9 cellular contexts compared by ENCODE assay signal in the genomic region with DNA sequence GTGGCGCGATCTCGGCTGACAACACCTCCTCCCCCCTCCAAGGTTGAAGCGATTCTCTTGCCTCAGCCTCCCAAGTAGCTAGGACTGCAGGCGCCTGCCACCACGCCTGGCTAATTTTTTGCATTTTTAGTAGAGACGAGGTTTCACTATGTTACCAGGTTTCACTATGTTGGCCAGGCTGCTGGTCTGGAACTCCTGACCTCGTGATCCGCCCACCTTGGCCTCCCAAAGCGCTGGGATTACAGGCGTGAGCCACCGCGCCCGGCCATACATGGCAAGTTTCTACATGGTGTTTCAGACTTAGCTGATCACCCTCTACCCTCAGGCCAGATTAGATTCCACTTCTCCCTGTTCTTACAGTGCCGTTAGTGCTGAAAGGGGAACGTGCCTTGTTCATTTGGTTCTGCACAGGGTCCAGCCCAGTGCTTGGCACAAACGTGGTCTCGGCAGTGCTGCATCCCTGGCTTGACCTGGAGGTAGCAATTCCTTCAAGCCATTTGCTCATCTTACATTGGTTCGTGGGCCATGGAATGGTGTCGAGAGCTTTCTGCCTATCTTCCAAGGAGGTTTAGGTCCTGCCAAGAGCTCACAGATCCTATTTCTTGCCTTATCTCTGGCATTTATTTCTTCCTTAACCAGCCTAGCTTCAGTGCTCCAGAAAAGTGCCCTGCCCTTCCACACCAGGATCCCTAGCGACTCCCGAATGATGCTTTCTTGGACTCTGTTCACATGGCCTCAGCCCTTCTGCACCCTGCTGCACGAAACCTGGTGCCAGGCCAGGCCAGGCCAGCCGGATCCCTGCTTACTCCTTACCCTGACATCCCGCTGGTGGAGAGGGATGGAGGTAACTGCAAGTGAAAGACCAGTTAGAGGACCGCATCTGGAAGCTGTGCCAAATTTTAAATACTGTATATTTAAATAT. TPM values are rescaled to one million over a fixed set of nuclear protein-coding genes. Genes with fewer than 3 reads are reported as not detected.
DNase-seq lines count a peak whose midpoint lies in the region; ATAC-seq, FAIRE-seq and TF ChIP-seq lines count a peak whose summit lies in the region.
"Had no signal": no experiment of that assay in that cellular context is flagged by ENCODE, and none has a peak within 500 bp of the region (broad histone marks: within the 10 kb centered on the region; RNA-seq: fewer than 3 reads in every experiment).

No MANE protein-coding gene starts in this region.

- in situ Hi-C loops in GM12878 (cut with MboI): loop anchor here (5.0 kb wide), 2 partner anchors 38 to 98 kb away; no protein-coding TSS in a partner anchor

- POLR2A ChIA-PET in GM12878 (lab: Charles Lee): interaction anchor here (0.6 to 9.0 kb wide), 12 partner anchors 12 to 332 kb away, joined by 3 to 161 read pairs (median 5); a partner anchor contains a TSS

- H3K4me3 Mint-ChIP-seq in natural killer cell: peak overlapping the region; percentile 63

- peak; percentile 44 for TF ChIP-seq POLR2A in GM19193 (IDR thresholded peaks at IDR 0.05; ENCODE audit: extremely low read depth, insufficient read depth, insufficient read length)
- TF ChIP-seq POLR2A in GM12878 (IDR thresholded peaks at IDR 0.05; ENCODE audit: low read depth, low read length): no peak; the same call in none of the 2 replicates

- ATAC-seq in GM12878: no peak
- no peak for ATAC-seq in natural killer cell
- no peak for ATAC-seq in HG03460 (IDR thresholded peaks at IDR 0.05; ENCODE audit: unreplicated experiment)

- TF ChIP-seq RAD21 in GM12878 (IDR thresholded peaks at IDR 0.05; ENCODE audit: insufficient read depth, low read depth, low read length): no peak

- 0 out of 2 replicates have a peak overlapping the region, but pooled peaks have one; percentile 78 for H3K4me2 ChIP-seq in BLaER1
- 0 out of 2 replicates have a peak overlapping the region, but pooled peaks have one; percentile 4 for H3K4me2 ChIP-seq in GM12878 (ENCODE audit: control insufficient read depth, insufficient read depth)

- SMC1A ChIA-PET in GM12878 (lab: Charles Lee; ENCODE audit: uncharacterized antibody, unreplicated experiment): interaction anchor here (1.1 to 6.7 kb wide), 9 partner anchors 14 to 106 kb away, joined by 3 to 64 read pairs (median 5); a partner anchor contains a TSS

- H3K27ac ChIP-seq in BLaER1 (no peak overlapping the region), GM12878 (ENCODE audit: control insufficient read depth, insufficient read depth) (no peak overlapping the region)

- H3K4me3 ChIP-seq in BLaER1 (no peak overlapping the region), GM12878 (no peak overlapping the region)
- H3K4me3 ChIP-seq: coronary artery had no signal

- H2AFZ ChIP-seq in GM12878 (ENCODE audit: control insufficient read depth, low read depth, low read length): no peak overlapping the region

- no TSS peak for BruUV-seq in GM12878 (replicated peaks; lab: Mats Ljungman, UMichigan)

- no peak for DNase-seq in GM12878 (ENCODE audit: low read depth, low spot score)
- no peak for DNase-seq in natural killer cell
- DNase-seq in mucosa of gallbladder (ENCODE audit: low spot score): no peak
- DNase-seq in HuH-7.5 (ENCODE audit: low spot score): no peak
- DNase-seq: NCI-H2029 treated with DMSO at 0.1 percent for 48 hours had no signal

- H3K27me3 ChIP-seq in BLaER1 (no peaks in the 10 kb centered on the region), GM12878 (replicated peaks in 1 of 2; ENCODE audit: control insufficient read depth in 2 of 2, insufficient read depth in 2 of 2, low read length in 1 of 2) (no peaks in the 10 kb centered on the region)

- H3K36me3 ChIP-seq in BLaER1: peaks cover 31% of the 10 kb centered on the region
- peaks cover 20 to 27% of the 10 kb centered on the region in 2 experiments; a peak in 3 of 4 replicates for H3K36me3 ChIP-seq in GM12878 (ENCODE audit: control insufficient read depth in 2 of 2, insufficient read depth in 2 of 2, low read length in 1 of 2)

- peaks cover 53% of the 10 kb centered on the region for H3K4me1 ChIP-seq in BLaER1
- peaks cover 27% of the 10 kb centered on the region for H3K4me1 ChIP-seq in GM12878 (ENCODE audit: control insufficient read depth, insufficient read depth, low read length)

- RAD21 ChIA-PET in GM12878 (lab: Charles Lee; ENCODE audit: unreplicated experiment): interaction anchor here (0.6 to 6.5 kb wide), 13 partner anchors 14 to 105 kb away, joined by 3 to 117 read pairs (median 8); a partner anchor contains a TSS

- WGBS in GM12878 (ENCODE audit: insufficient coverage, insufficient replicate concordance, low lambda C conversion rate, missing lambda C conversion rate): 68% methylated on average over 26 of the region's 26 CpGs

- H3K27ac Mint-ChIP-seq in natural killer cell: peak overlapping the region; percentile 100

- H3K27me3 Mint-ChIP-seq in natural killer cell (ENCODE audit: low read depth in 2 of 2): peaks cover 8 to 9% of the 10 kb centered on the region in 2 donors

- peaks cover 20% of the 10 kb centered on the region for H3K36me3 Mint-ChIP-seq in natural killer cell

- peaks cover 57 to 59% of the 10 kb centered on the region in 2 donors for H3K4me1 Mint-ChIP-seq in natural killer cell

- TF ChIP-seq CTCF in GM12878 (IDR thresholded peaks at IDR 0.05 in 2 of 3, conservative IDR thresholded peaks at IDR 0.05 in 1 of 3; ENCODE audit: control insufficient read depth in 2 of 3, extremely low read depth in 1 of 3, insufficient read depth in 1 of 3, low read depth in 3 of 3, low read length in 3 of 3) (no peak), natural killer cell (IDR thresholded peaks at IDR 0.05) (no peak)

- no peaks in the 10 kb centered on the region for H3K9me3 ChIP-seq in BLaER1
- no peaks in the 10 kb centered on the region for H3K9me3 ChIP-seq in GM12878 (replicated peaks; ENCODE audit: control insufficient read depth, insufficient read depth, low read length)

- no peak overlapping the region for H3K9ac ChIP-seq in BLaER1
- H3K9ac ChIP-seq in GM12878 (ENCODE audit: control insufficient read depth, insufficient read depth, low read length): no peak overlapping the region

- H3K79me2 ChIP-seq in GM12878 (ENCODE audit: control insufficient read depth, insufficient read depth, low read length): no peaks in the 10 kb centered on the region

- TF ChIP-seq EP300 in GM12878 (IDR thresholded peaks at IDR 0.05; ENCODE audit: borderline replicate concordance in 1 of 2, control insufficient read depth in 1 of 2, low read depth in 2 of 2, low read length in 2 of 2): no peak

- no peak for FAIRE-seq in GM12878 (lab: Jason Lieb, UNC)

- intact Hi-C loops in GM12878 (cut with micrococcal nuclease; ENCODE audit: unreplicated experiment): loop anchor here (5.0 kb wide), 2 partner anchors 53 to 88 kb away; no protein-coding TSS in a partner anchor
- intact Hi-C loops in natural killer cell (cut with micrococcal nuclease): no loop called here

- H3K9me3 Mint-ChIP-seq in natural killer cell: peaks cover 0 to 4% of the 10 kb centered on the region in 2 donors

- CTCF ChIA-PET in GM12878 (lab: Yijun Ruan, JAX): interaction anchor here (0.8 to 5.0 kb wide), 9 partner anchors 22 to 669 kb away, joined by 3 to 56 read pairs (median 14); a partner anchor contains a TSS

- H4K20me1 ChIP-seq in BLaER1: no peaks in the 10 kb centered on the region
- H4K20me1 ChIP-seq in GM12878 (ENCODE audit: control insufficient read depth, insufficient read depth): no peaks in the 10 kb centered on the region; the same call in 1 of the 2 replicates

RNA-seq across cellular contexts. Expression of a gene that starts 14.8 kb away (rescaled TPM):
- total RNA-seq in GM12878 (2013; cell fraction: nucleolus; rRNA removed): 53.6 and 56.5 TPM in 2 replicates
- 125 and 134 TPM in 2 replicates for total RNA-seq in GM12878 (2014; rRNA removed)
- total RNA-seq in GM12878 (2014; rRNA removed; fragmentation: Illumina TruSeq; extraction: Trizol): 101 and 109 TPM in 2 replicates
- total RNA-seq in GM12878 (2021): 140 and 141 TPM in 2 replicates
- 54.5 TPM for polyA plus RNA-seq in GM12878 (2011; ENCODE audit: low read depth)
- 24.7 and 52.7 TPM in 2 replicates for polyA plus RNA-seq in GM12878 (2011; rRNA removed)
- polyA plus RNA-seq in GM12878 (2011; cell fraction: cytosol; rRNA removed): 78.6 and 120 TPM in 2 replicates
- polyA plus RNA-seq in GM12878 (2011; cell fraction: nucleus; rRNA removed): 223 and 238 TPM in 2 replicates
- polyA plus RNA-seq in GM12878 (2012): 66.2 and 89.3 TPM in 2 replicates
- polyA plus RNA-seq in GM12878 (2014; fragmentation: Illumina TruSeq; extraction: Trizol): 89.9 and 149 TPM in 2 replicates
- polyA plus RNA-seq in GM12878 (2014; fragmentation: Nextera tagmentation; extraction: Ambion mirVana): 100 to 1,000 TPM; 107 to 121 TPM
- polyA plus RNA-seq in GM12878 (2014; rRNA removed): 81.5 and 106 TPM in 2 replicates
- polyA plus RNA-seq in GM12878 (2016; fragmentation: Nextera tagmentation; extraction: Ambion mirVana): 100 to 1,000 TPM; 187 to 209 TPM
- polyA minus RNA-seq in GM12878 (2011; rRNA and poly(A)+ RNA removed): 42.4 and 65.7 TPM in 2 replicates
- 20.8 and 32.3 TPM in 2 replicates for polyA minus RNA-seq in GM12878 (2011; cell fraction: cytosol; rRNA and poly(A)+ RNA removed)
- 70.2 and 122 TPM in 2 replicates for polyA minus RNA-seq in GM12878 (2011; cell fraction: nucleus; rRNA and poly(A)+ RNA removed)
- total RNA-seq in natural killer cell: 1 to 10 TPM; 2.1 to 4.8 (median 4.1) TPM
- total RNA-seq in mucosa of gallbladder: 1.9 TPM

RNA-seq across cellular contexts. Expression of a gene that starts 22.7 kb away (rescaled TPM):
- total RNA-seq in GM12878 (2013; cell fraction: nucleolus; rRNA removed): 125 and 136 TPM in 2 replicates
- total RNA-seq in GM12878 (2014; rRNA removed) (13.9 and 14.6 TPM in 2 replicates), GM12878 (2014; rRNA removed; fragmentation: Illumina TruSeq; extraction: Trizol) (9.9 and 12.3 TPM in 2 replicates), GM12878 (2021) (40.7 and 45.7 TPM in 2 replicates), natural killer cell (100 to 1,000 TPM; 192 to 251 (median 237) TPM), mucosa of gallbladder (66.3 TPM)
- 16.0 TPM for polyA plus RNA-seq in GM12878 (2011; ENCODE audit: low read depth)
- polyA plus RNA-seq in GM12878 (2011; rRNA removed) (16.9 and 26.5 TPM in 2 replicates), GM12878 (2014; fragmentation: Illumina TruSeq; extraction: Trizol) (25.5 and 26.4 TPM in 2 replicates), GM12878 (2014; fragmentation: Nextera tagmentation; extraction: Ambion mirVana) (1 to 10 TPM; 6.6 to 7.0 TPM), GM12878 (2014; rRNA removed) (23.5 and 30.2 TPM in 2 replicates), GM12878 (2016; fragmentation: Nextera tagmentation; extraction: Ambion mirVana) (10 to 100 TPM; 27.5 to 28.5 TPM)
- polyA plus RNA-seq in GM12878 (2011; cell fraction: cytosol; rRNA removed): 23.3 and 39.5 TPM in 2 replicates
- 259 and 294 TPM in 2 replicates for polyA plus RNA-seq in GM12878 (2011; cell fraction: nucleus; rRNA removed)
- 34.3 and 34.5 TPM in 2 replicates for polyA plus RNA-seq in GM12878 (2012)
- 44.8 and 48.2 TPM in 2 replicates for polyA minus RNA-seq in GM12878 (2011; rRNA and poly(A)+ RNA removed)
- 7.7 and 12.4 TPM in 2 replicates for polyA minus RNA-seq in GM12878 (2011; cell fraction: cytosol; rRNA and poly(A)+ RNA removed)
- 110 and 134 TPM in 2 replicates for polyA minus RNA-seq in GM12878 (2011; cell fraction: nucleus; rRNA and poly(A)+ RNA removed)

RNA-seq across cellular contexts. Expression of a gene that starts 23.9 kb away (rescaled TPM):
- 63.4 and 75.4 TPM in 2 replicates for total RNA-seq in GM12878 (2013; cell fraction: nucleolus; rRNA removed)
- total RNA-seq in GM12878 (2014; rRNA removed) (65.5 and 73.4 TPM in 2 replicates), GM12878 (2014; rRNA removed; fragmentation: Illumina TruSeq; extraction: Trizol) (25.8 and 30.3 TPM in 2 replicates), GM12878 (2021) (113 and 122 TPM in 2 replicates), natural killer cell (10 to 100 TPM; 23.6 to 30.0 (median 24.0) TPM), mucosa of gallbladder (31.4 TPM)
- polyA plus RNA-seq in GM12878 (2011; ENCODE audit: low read depth): 23.9 TPM
- polyA plus RNA-seq in GM12878 (2011; rRNA removed) (18.8 and 42.4 TPM in 2 replicates), GM12878 (2014; fragmentation: Illumina TruSeq; extraction: Trizol) (31.3 and 36.4 TPM in 2 replicates), GM12878 (2014; fragmentation: Nextera tagmentation; extraction: Ambion mirVana) (10 to 100 TPM; 13.9 to 16.1 TPM), GM12878 (2014; rRNA removed) (51.9 and 63.8 TPM in 2 replicates), GM12878 (2016; fragmentation: Nextera tagmentation; extraction: Ambion mirVana) (10 to 100 TPM; 72.1 to 77.0 TPM)
- 34.4 and 37.7 TPM in 2 replicates for polyA plus RNA-seq in GM12878 (2011; cell fraction: cytosol; rRNA removed)
- polyA plus RNA-seq in GM12878 (2011; cell fraction: nucleus; rRNA removed): 85.3 and 143 TPM in 2 replicates
- polyA plus RNA-seq in GM12878 (2012): 24.8 and 37.2 TPM in 2 replicates
- 56.5 and 90.4 TPM in 2 replicates for polyA minus RNA-seq in GM12878 (2011; rRNA and poly(A)+ RNA removed)
- polyA minus RNA-seq in GM12878 (2011; cell fraction: cytosol; rRNA and poly(A)+ RNA removed): 34.6 and 38.9 TPM in 2 replicates
- 38.6 and 68.2 TPM in 2 replicates for polyA minus RNA-seq in GM12878 (2011; cell fraction: nucleus; rRNA and poly(A)+ RNA removed)

RNA-seq across cellular contexts. Expression of a gene that starts 35.2 kb away (rescaled TPM):
- total RNA-seq in GM12878 (2013; cell fraction: nucleolus; rRNA removed): 4.8 and 5.9 TPM in 2 replicates
- total RNA-seq in GM12878 (2014; rRNA removed) (11.1 and 14.1 TPM in 2 replicates), GM12878 (2014; rRNA removed; fragmentation: Illumina TruSeq; extraction: Trizol) (3.4 and 4.0 TPM in 2 replicates), GM12878 (2021) (10.8 and 11.5 TPM in 2 replicates), natural killer cell (10 to 100 TPM; 10.2 to 15.6 (median 11.6) TPM), mucosa of gallbladder (12.4 TPM)
- 2.6 TPM for polyA plus RNA-seq in GM12878 (2011; ENCODE audit: low read depth)
- polyA plus RNA-seq in GM12878 (2011; rRNA removed) (2.7 and 4.9 TPM in 2 replicates), GM12878 (2014; fragmentation: Illumina TruSeq; extraction: Trizol) (0.81 and 3.2 TPM in 2 replicates), GM12878 (2014; fragmentation: Nextera tagmentation; extraction: Ambion mirVana) (under 1 TPM; 0.37 to 0.64 TPM), GM12878 (2014; rRNA removed) (8.6 and 9.1 TPM in 2 replicates), GM12878 (2016; fragmentation: Nextera tagmentation; extraction: Ambion mirVana) (10 to 100 TPM; 10.5 to 11.7 TPM)
- polyA plus RNA-seq in GM12878 (2011; cell fraction: cytosol; rRNA removed): 7.7 and 11.1 TPM in 2 replicates
- 7.8 and 9.8 TPM in 2 replicates for polyA plus RNA-seq in GM12878 (2011; cell fraction: nucleus; rRNA removed)
- polyA plus RNA-seq in GM12878 (2012): 7.3 and 8.5 TPM in 2 replicates
- 4.4 and 7.9 TPM in 2 replicates for polyA minus RNA-seq in GM12878 (2011; rRNA and poly(A)+ RNA removed)
- polyA minus RNA-seq in GM12878 (2011; cell fraction: cytosol; rRNA and poly(A)+ RNA removed): 3.1 and 5.6 TPM in 2 replicates
- 5.7 and 7.9 TPM in 2 replicates for polyA minus RNA-seq in GM12878 (2011; cell fraction: nucleus; rRNA and poly(A)+ RNA removed)

RNA-seq across cellular contexts. Expression of a gene that starts 49.0 kb away (rescaled TPM):
- total RNA-seq in GM12878 (2013; cell fraction: nucleolus; rRNA removed): 31.8 and 36.0 TPM in 2 replicates
- total RNA-seq in GM12878 (2014; rRNA removed): 38.7 and 47.6 TPM in 2 replicates
- total RNA-seq in GM12878 (2014; rRNA removed; fragmentation: Illumina TruSeq; extraction: Trizol): 23.7 and 24.9 TPM in 2 replicates
- total RNA-seq in GM12878 (2021): 18.6 and 20.0 TPM in 2 replicates
- polyA plus RNA-seq in GM12878 (2011; ENCODE audit: low read depth): 9.9 TPM
- polyA plus RNA-seq in GM12878 (2011; rRNA removed): 32.9 and 33.7 TPM in 2 replicates
- polyA plus RNA-seq in GM12878 (2011; cell fraction: cytosol; rRNA removed): 40.2 and 40.3 TPM in 2 replicates
- 32.6 and 35.3 TPM in 2 replicates for polyA plus RNA-seq in GM12878 (2011; cell fraction: nucleus; rRNA removed)
- polyA plus RNA-seq in GM12878 (2012): 19.2 and 20.9 TPM in 2 replicates
- polyA plus RNA-seq in GM12878 (2014; fragmentation: Illumina TruSeq; extraction: Trizol): 7.5 and 7.9 TPM in 2 replicates
- 10 to 100 TPM; 20.8 to 27.0 TPM for polyA plus RNA-seq in GM12878 (2014; fragmentation: Nextera tagmentation; extraction: Ambion mirVana)
- 13.0 and 15.7 TPM in 2 replicates for polyA plus RNA-seq in GM12878 (2014; rRNA removed)
- polyA plus RNA-seq in GM12878 (2016; fragmentation: Nextera tagmentation; extraction: Ambion mirVana): 10 to 100 TPM; 22.5 to 23.3 TPM
- polyA minus RNA-seq in GM12878 (2011; rRNA and poly(A)+ RNA removed): 132 and 195 TPM in 2 replicates
- polyA minus RNA-seq in GM12878 (2011; cell fraction: cytosol; rRNA and poly(A)+ RNA removed): 52.2 and 52.7 TPM in 2 replicates
- 146 and 159 TPM in 2 replicates for polyA minus RNA-seq in GM12878 (2011; cell fraction: nucleus; rRNA and poly(A)+ RNA removed)
- 100 to 1,000 TPM in 1 of 3 donors, 10 to 100 TPM in 2; 48.9 to 101 (median 96.1) TPM for total RNA-seq in natural killer cell
- total RNA-seq in mucosa of gallbladder: 22.5 TPM

Comparison
In these comparisons a context has a peak if more than half of its experiments do, and no peak if none do; other contexts are left out.
1. RNA of a gene that starts 14.8 kb away (total RNA-seq): 53.6 to 141 TPM in GM12878; 2.1 to 4.8 TPM in natural killer cell and 1.9 TPM in mucosa of gallbladder (single experiment); every median in the first group is over 4 times any median in the second.